Comparison of ENCODE assay signal across 26 cellular contexts in genomic region chr19:33221641-33222040, GRCh38. TPM values are rescaled to one million over a fixed set of nuclear protein-coding genes. Genes with fewer than 3 reads are reported as not detected.
"Had no signal": no experiment of that assay in that cellular context is flagged by ENCODE, and none has a peak within 500 bp of the region (broad histone marks: within the 10 kb centered on the region; RNA-seq: fewer than 3 reads in every experiment).

No MANE protein-coding gene starts in this region.

- H3K36me3 ChIP-seq: ascending aorta, thoracic aorta had no signal

- H3K4me1 ChIP-seq: ascending aorta, foreskin keratinocyte had no signal

- ATAC-seq: activated CD4-positive, alpha-beta T cell treated with anti-CD3 and anti-CD28 coated beads for 36 hours; activated naive CD4-positive, alpha-beta T cell treated with anti-CD3 and anti-CD28 coated beads, Interleukin-2, amount 50 U/mL, for 72 hours; activated T-helper 17 cell treated with anti-CD3 and anti-CD28 coated beads, Interleukin-2, amount 50 U/mL, for 72 hours; foreskin keratinocyte; left lobe of liver; natural killer cell; T-helper 17 cell had no signal

- DNase-seq: activated B cell treated with CpG ODN at 0.5 μM for 24 hours; activated CD4-positive, alpha-beta T cell treated with anti-CD3 and anti-CD28 coated beads for 36 hours; activated CD4-positive, alpha-beta T cell treated with anti-CD3 and anti-CD28 coated beads, Interleukin-2, amount 50 U/mL, for 4 hours; activated CD8-positive, alpha-beta memory T cell treated with anti-CD3 and anti-CD28 coated beads for 24 hours; activated CD8-positive, alpha-beta memory T cell treated with anti-CD3 and anti-CD28 coated beads, Interleukin-2, amount 50 U/mL, for 4 hours; activated T-cell treated with anti-CD3 and anti-CD28 coated beads, Interleukin-2, amount 50 U/mL, for 24 hours; cerebellar nuclear complex; effector CD4-positive, alpha-beta T cell; foreskin keratinocyte; midbrain; natural killer cell; retina; stimulated activated CD4-positive, alpha-beta T cell treated with anti-CD3 and anti-CD28 coated beads, Interleukin-4, amount 100 ng/mL, for 24 hours; stimulated activated naive CD4-positive, alpha-beta T cell treated with Interleukin-2 at 50 U/mL for 16 hours; T-helper 17 cell had no signal

- H3K4me3 ChIP-seq: ascending aorta, lung, thoracic aorta had no signal

- H3K9me3 ChIP-seq: ascending aorta, thoracic aorta had no signal

- H3K27ac ChIP-seq: ascending aorta, foreskin keratinocyte, thoracic aorta had no signal

RNA-seq across cellular contexts. Expression of gene SLC7A10, which starts 4.0 kb away (rescaled TPM):
- total RNA-seq: activated B cell treated with CpG ODN at 0.5 μM for 24 hours; activated CD4-positive, alpha-beta T cell treated with anti-CD3 and anti-CD28 coated beads for 36 hours; activated naive CD4-positive, alpha-beta T cell treated with anti-CD3 and anti-CD28 coated beads, Interleukin-2, amount 50 U/mL, for 72 hours; activated T-helper 17 cell treated with anti-CD3 and anti-CD28 coated beads, Interleukin-2, amount 50 U/mL, for 72 hours; ascending aorta; epithelial cell of proximal tubule; fibroblast of lung; foreskin keratinocyte; glomerular endothelial cell; kidney epithelial cell; left lobe of liver; natural killer cell; osteocyte; T-helper 17 cell; thoracic aorta had no signal

RNA-seq across cellular contexts. Expression of gene LRP3, which starts 27.5 kb away (rescaled TPM):
- total RNA-seq: activated B cell treated with CpG ODN at 0.5 μM for 24 hours; activated T-helper 17 cell treated with anti-CD3 and anti-CD28 coated beads, Interleukin-2, amount 50 U/mL, for 72 hours had no signal
